In genomic region chr20:17790308-17790707, GRCh38 we compare ENCODE assay signal across 32 cellular contexts.
"Had no signal": no experiment of that assay in that cellular context is flagged by ENCODE, and none has a peak within 500 bp of the region (broad histone marks: within the 10 kb centered on the region; RNA-seq: fewer than 3 reads in every experiment).

No MANE protein-coding gene starts in this region.

- H3K9me3 Mint-ChIP-seq: activated B cell treated with CpG ODN at 0.5 μM for 24 hours; activated CD4-positive, alpha-beta memory T cell treated with anti-CD3 and anti-CD28 coated beads for 36 hours; activated naive CD4-positive, alpha-beta T cell treated with anti-CD3 and anti-CD28 coated beads, Interleukin-2, amount 10 ng/mL, durations not matched to agents 7 days and 5 days; activated naive CD8-positive, alpha-beta T cell treated with anti-CD3 and anti-CD28 coated beads, Interleukin-2, amount 50 U/mL, for 24 hours had no signal

- H3K4me3 Mint-ChIP-seq: activated B cell treated with CpG ODN at 0.5 μM for 24 hours; activated CD4-positive, alpha-beta memory T cell treated with anti-CD3 and anti-CD28 coated beads for 36 hours; activated naive CD4-positive, alpha-beta T cell treated with anti-CD3 and anti-CD28 coated beads, Interleukin-2, amount 10 ng/mL, durations not matched to agents 7 days and 5 days; activated naive CD8-positive, alpha-beta T cell; activated naive CD8-positive, alpha-beta T cell treated with anti-CD3 and anti-CD28 coated beads, Interleukin-2, amount 50 U/mL, for 24 hours had no signal

- H3K36me3 Mint-ChIP-seq: activated CD4-positive, alpha-beta memory T cell treated with anti-CD3 and anti-CD28 coated beads for 36 hours; activated naive CD4-positive, alpha-beta T cell treated with anti-CD3 and anti-CD28 coated beads, Interleukin-2, amount 10 ng/mL, durations not matched to agents 7 days and 5 days; activated naive CD8-positive, alpha-beta T cell had no signal

- H3K4me3 ChIP-seq: cardiac muscle cell, MG63, PC-9 had no signal

- H3K27ac Mint-ChIP-seq: activated B cell treated with CpG ODN at 0.5 μM for 24 hours; activated CD4-positive, alpha-beta memory T cell treated with anti-CD3 and anti-CD28 coated beads for 36 hours; activated naive CD4-positive, alpha-beta T cell treated with anti-CD3 and anti-CD28 coated beads, Interleukin-2, amount 10 ng/mL, durations not matched to agents 7 days and 5 days; activated naive CD8-positive, alpha-beta T cell; activated naive CD8-positive, alpha-beta T cell treated with anti-CD3 and anti-CD28 coated beads, Interleukin-2, amount 50 U/mL, for 24 hours had no signal

- DNase-seq: activated B cell treated with CpG ODN at 0.5 μM for 24 hours; activated CD4-positive, alpha-beta memory T cell treated with anti-CD3 and anti-CD28 coated beads for 36 hours; activated CD4-positive, alpha-beta T cell treated with anti-CD3 and anti-CD28 coated beads for 4 hours; activated CD4-positive, alpha-beta T cell treated with anti-CD3 and anti-CD28 coated beads, Interleukin-2, amount 50 U/mL, for 1 hour; activated CD4-positive, CD25-positive, alpha-beta regulatory T cell treated with anti-CD3 and anti-CD28 coated beads, Interleukin-2, amount 50 U/mL, for 72 hours; activated CD8-positive, alpha-beta memory T cell treated with anti-CD3 and anti-CD28 coated beads, Interleukin-2, amount 50 U/mL, for 4 hours; activated effector memory CD4-positive, alpha-beta T cell treated with Interleukin-2 at 50 U/mL for 16 hours; activated naive CD4-positive, alpha-beta T cell treated with anti-CD3 and anti-CD28 coated beads, Interleukin-2, amount 10 ng/mL, durations not matched to agents 7 days and 5 days; activated naive CD8-positive, alpha-beta T cell treated with anti-CD3 and anti-CD28 coated beads, Interleukin-2, amount 50 U/mL, for 24 hours; activated T-cell treated with anti-CD3 and anti-CD28 coated beads, Interleukin-2, amount 50 U/mL, for 48 hours; anterior cingulate cortex; Kasumi-1; KG1; MG63; NCI-H1048; NCI-H1105 treated with DMSO at 0.1 percent for 48 hours; NCI-H1436; NCI-H1694; NCI-H1930; NCI-H2081 treated with DMSO at 0.1 percent for 48 hours; NCI-H226; NCI-H524 treated with DMSO at 0.1 percent for 48 hours; NCI-H748 treated with DMSO at 0.1 percent for 48 hours; NK-92 treated with Interleukin-12 subunit alpha and Interleukin-12 subunit beta, amount 100 ng/mL, for 24 hours; PC-9; Right ventricle myocardium superior; SW 1271; T-helper 1 cell; T-helper 2 cell; T-helper 9 cell had no signal

- H3K27me3 Mint-ChIP-seq: activated CD4-positive, alpha-beta memory T cell treated with anti-CD3 and anti-CD28 coated beads for 36 hours; activated naive CD8-positive, alpha-beta T cell had no signal

- H3K4me1 Mint-ChIP-seq: activated B cell treated with CpG ODN at 0.5 μM for 24 hours; activated naive CD4-positive, alpha-beta T cell treated with anti-CD3 and anti-CD28 coated beads, Interleukin-2, amount 10 ng/mL, durations not matched to agents 7 days and 5 days; activated naive CD8-positive, alpha-beta T cell treated with anti-CD3 and anti-CD28 coated beads, Interleukin-2, amount 50 U/mL, for 24 hours had no signal
